10 cellular contexts compared by ENCODE assay signal in genomic region chr18:59502222-59502898, GRCh38.
DNase-seq lines count a peak whose midpoint lies in the region; ATAC-seq and TF ChIP-seq lines count a peak whose summit lies in the region.
"Had no signal": no experiment of that assay in that cellular context is flagged by ENCODE, and none has a peak within 500 bp of the region (broad histone marks: within the 10 kb centered on the region; RNA-seq: fewer than 3 reads in every experiment).

No MANE protein-coding gene starts in this region.

- DNase-seq in HS-27A (ENCODE audit: low read depth) = peak; percentile 43
- DNase-seq in breast epithelium (ENCODE audit: low spot score in 2 of 2) = no peak
- DNase-seq in kidney tubule cell (ENCODE audit: low spot score) = peak; percentile 23
- peak; percentile 32 to 35 for DNase-seq in thyroid gland
- no peak for DNase-seq in lower leg skin (ENCODE audit: low spot score in 2 of 2)
- DNase-seq in activated effector memory CD4-positive, alpha-beta T cell treated with anti-CD3 and anti-CD28 coated beads, Interleukin-2, amount 50 U/mL, for 16 hours = no peak
- no peak for DNase-seq in activated CD4-positive, alpha-beta T cell treated with anti-CD3 and anti-CD28 coated beads for 1 hour
- DNase-seq: activated naive CD8-positive, alpha-beta T cell treated with anti-CD3 and anti-CD28 coated beads, Interleukin-2, amount 10 ng/mL, durations not matched to agents 7 days and 5 days; NCI-H187 had no signal

- no peak for TF ChIP-seq POLR2A in breast epithelium (IDR thresholded peaks at IDR 0.05)
- no peak for TF ChIP-seq POLR2A in thyroid gland (IDR thresholded peaks at IDR 0.05)
- no peak for TF ChIP-seq POLR2A in lower leg skin (IDR thresholded peaks at IDR 0.05)

- 44 to 51% methylated on average over 9 of the region's 9 CpGs for WGBS in thyroid gland, 2 donors
- 17 to 20% methylated on average over 9 of the region's 9 CpGs for WGBS in lower leg skin, 2 donors

- H3K4me1 ChIP-seq in breast epithelium = no peaks in the 10 kb centered on the region
- peaks cover 9 to 10% of the 10 kb centered on the region in 2 donors for H3K4me1 ChIP-seq in thyroid gland

- ATAC-seq in HG02870 (IDR thresholded peaks at IDR 0.05; ENCODE audit: unreplicated experiment) = no peak

- H3K4me3 ChIP-seq in breast epithelium (no peak overlapping the region), thyroid gland (replicated peaks in 1 of 3) (no peak overlapping the region), lower leg skin (ENCODE audit: low read depth, poor library complexity, severe bottlenecking) (no peak overlapping the region)

- H3K9me3 ChIP-seq in breast epithelium (no peaks in the 10 kb centered on the region), thyroid gland (no peaks in the 10 kb centered on the region)

- TF ChIP-seq CTCF in breast epithelium (IDR thresholded peaks at IDR 0.05) = no peak
- no peak for TF ChIP-seq CTCF in thyroid gland (IDR thresholded peaks at IDR 0.05)
- TF ChIP-seq CTCF in lower leg skin (IDR thresholded peaks at IDR 0.05) = no peak

- intact Hi-C loops in breast epithelium (cut with DNase I; ENCODE audit: low total_unique reads) = no loop called here
- intact Hi-C loops in thyroid gland (cut with DNase I) = no loop called here
- intact Hi-C loops in lower leg skin (cut with DNase I; ENCODE audit: low total_unique reads) = no loop called here

- H3K27ac ChIP-seq in breast epithelium = peak overlapping the region; percentile 30 to 76
- H3K27ac ChIP-seq in thyroid gland = peak overlapping the region in 1 of 3 donors; percentile 24

- H3K27me3 ChIP-seq in breast epithelium = no peaks in the 10 kb centered on the region
- H3K27me3 ChIP-seq in thyroid gland = no peaks in the 10 kb centered on the region

- no peaks in the 10 kb centered on the region for H3K36me3 ChIP-seq in breast epithelium
- H3K36me3 ChIP-seq in thyroid gland = no peaks in the 10 kb centered on the region

Comparison
In these comparisons a context has a peak if more than half of its experiments do, and no peak if none do; other contexts are left out.
1. DNase-seq: peak in HS-27A (single experiment), kidney tubule cell (single experiment) and thyroid gland (2 of 2); none in breast epithelium (0 of 2), lower leg skin (0 of 2), activated effector memory CD4-positive, alpha-beta T cell treated with anti-CD3 and anti-CD28 coated beads, Interleukin-2, amount 50 U/mL, for 16 hours (single experiment) and activated CD4-positive, alpha-beta T cell treated with anti-CD3 and anti-CD28 coated beads for 1 hour (single experiment).